Comparison of ENCODE assay signal across 1 cellular context in genomic region chr11:65571420-65571819, GRCh38.
TF ChIP-seq lines count a peak whose summit lies in the region.

No MANE protein-coding gene starts in this region.

TF ChIP-seq in endothelial cell of umbilical vein, 7 proteins besides CTCF, POLR2A, EP300 and RAD21:
- TF ChIP-seq POLR2AphosphoS5 (IDR thresholded peaks at IDR 0.05; ENCODE audit: insufficient read depth, low read depth, low read length) = no peak
